ENCODE assay signal across 8 cellular contexts in the genomic region with DNA sequence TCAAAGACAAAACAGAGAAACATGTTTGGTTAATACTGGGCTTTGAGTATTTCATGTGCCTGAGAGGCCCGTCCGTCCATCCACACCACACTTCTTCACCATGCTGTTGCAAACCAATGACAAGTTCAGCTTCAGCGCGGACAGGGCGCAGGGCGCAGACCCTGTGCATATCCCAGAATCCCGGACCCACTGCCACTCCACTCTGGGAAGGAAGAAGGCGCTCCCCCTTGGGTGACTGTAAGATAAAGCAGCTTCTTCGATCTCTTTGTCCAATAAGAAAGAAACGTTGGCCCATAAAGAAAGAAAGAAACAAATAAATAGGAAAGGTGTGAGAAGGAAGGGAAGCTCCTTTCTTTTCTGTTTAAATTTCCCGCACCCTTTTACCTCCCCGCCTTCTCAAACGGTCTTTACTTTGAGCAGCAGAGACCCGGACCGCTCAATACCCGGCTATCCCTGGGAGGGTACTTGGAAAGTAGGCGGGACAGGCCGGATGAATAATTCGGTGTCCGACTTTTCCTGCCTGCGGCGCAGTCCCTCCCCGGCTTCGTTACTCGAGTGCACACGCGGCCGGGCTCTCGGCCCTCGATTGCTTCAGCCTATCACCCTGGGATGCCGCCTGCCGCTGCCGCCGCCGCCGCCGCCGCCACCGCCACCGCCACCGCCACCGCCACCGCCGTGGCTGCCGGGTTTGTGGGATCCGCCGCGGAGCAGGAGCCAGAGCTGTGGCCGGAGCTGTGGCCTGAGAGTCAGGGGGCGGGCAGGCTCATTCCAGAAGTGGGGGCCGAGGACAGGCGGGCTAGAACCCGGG.
DNase-seq lines count a peak whose midpoint lies in the region; ATAC-seq and TF ChIP-seq lines count a peak whose summit lies in the region.

No MANE protein-coding gene starts in this region.

- no peaks in the 10 kb centered on the region for H3K4me1 ChIP-seq in mucosa of stomach (ENCODE audit: control insufficient read depth, insufficient read depth, low read length)

- H3K27me3 ChIP-seq in mucosa of stomach (ENCODE audit: control insufficient read depth, insufficient read depth, low read length) = no peaks in the 10 kb centered on the region

- H3K9me3 ChIP-seq in mucosa of stomach (ENCODE audit: control insufficient read depth, low read length) = no peaks in the 10 kb centered on the region

- peak; percentile 13 for TF ChIP-seq CTCF in fibroblast of mammary gland (conservative IDR thresholded peaks at IDR 0.05; ENCODE audit: control insufficient read depth, insufficient read depth, low read depth, low read length)

- DNase-seq in CD1c-positive myeloid dendritic cell (ENCODE audit: extremely low spot score) (peak; percentile 92), NCI-H524 (lab: John Stamatoyannopoulos, UW) (peak; percentile 94 to 95), fibroblast of mammary gland (ENCODE audit: low read depth) (peak; percentile 96)
- DNase-seq in activated T-cell treated with anti-CD3 and anti-CD28 coated beads, Interleukin-2, amount 50 U/mL, for 1 hour = peak; percentile 17
- peak; percentile 51 for DNase-seq in stimulated activated naive CD8-positive, alpha-beta T cell treated with anti-CD3 and anti-CD28 coated beads, Interleukin-15, Interleukin-2, amounts not matched to agents 100 U/mL and 50 U/mL, for 24 hours

- no peaks in the 10 kb centered on the region for H3K36me3 ChIP-seq in mucosa of stomach (ENCODE audit: control insufficient read depth, insufficient read depth, low read length)

- H3K4me3 ChIP-seq in fibroblast of mammary gland (ENCODE audit: control insufficient read depth, low read depth, low read length) (peak overlapping the region; percentile 89), mucosa of stomach (ENCODE audit: low read length) (peak overlapping the region; percentile 51)

- H3K9ac ChIP-seq in mucosa of stomach (ENCODE audit: low read length) = peak overlapping the region; percentile 72

- peak; percentile 79 for ATAC-seq in GM19351 (IDR thresholded peaks at IDR 0.05; ENCODE audit: unreplicated experiment)
- ATAC-seq in HG03432 (IDR thresholded peaks at IDR 0.05; ENCODE audit: unreplicated experiment) = peak; percentile 83
- ATAC-seq in stimulated activated naive CD8-positive, alpha-beta T cell treated with anti-CD3 and anti-CD28 coated beads, Interleukin-15, Interleukin-2, amounts not matched to agents 100 U/mL and 50 U/mL, for 24 hours = peak; percentile 72

Comparison
In these comparisons a context has a peak if more than half of its experiments do, and no peak if none do; other contexts are left out.
1. Peak in every context shown above with its lines: DNase-seq, ATAC-seq and H3K4me3 ChIP-seq.
2. DNase-seq: peak in every context shown above with its lines; median percentile 96 in fibroblast of mammary gland; 94 in NCI-H524; 92 in CD1c-positive myeloid dendritic cell; 51 in stimulated activated naive CD8-positive, alpha-beta T cell treated with anti-CD3 and anti-CD28 coated beads, Interleukin-15, Interleukin-2, amounts not matched to agents 100 U/mL and 50 U/mL, for 24 hours; 17 in activated T-cell treated with anti-CD3 and anti-CD28 coated beads, Interleukin-2, amount 50 U/mL, for 1 hour.